Comparison of ENCODE assay signal across 7 cellular contexts in the genomic region with DNA sequence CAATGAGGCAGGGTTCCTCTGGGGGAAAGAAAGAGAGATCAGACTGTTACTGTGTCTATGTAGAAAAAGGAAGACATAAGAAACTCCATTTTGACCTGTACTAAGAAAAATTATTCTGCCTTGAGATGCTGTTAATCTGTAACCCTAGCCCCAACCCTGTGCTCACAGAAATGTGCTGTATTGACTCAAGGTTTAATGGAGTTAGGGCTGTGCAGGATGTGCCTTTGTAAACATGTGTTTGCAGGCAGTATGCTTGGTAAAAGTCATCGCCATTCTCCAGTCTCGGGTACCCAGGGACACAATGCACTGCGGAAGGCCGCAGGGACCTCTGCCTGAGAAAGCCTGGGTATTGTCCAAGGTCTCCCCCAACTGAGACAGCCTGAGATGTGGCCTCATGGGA. TPM values are rescaled to one million over a fixed set of nuclear protein-coding genes. Genes with fewer than 3 reads are reported as not detected.
DNase-seq lines count a peak whose midpoint lies in the region; ATAC-seq lines count a peak whose summit lies in the region.
"Not testable (repeated sequence)": the region's sequence is repeated elsewhere in the genome, so short reads cannot be mapped to it uniquely, and the experiment has no call there.

No MANE protein-coding gene starts in this region.

- not testable (repeated sequence) for H3K27me3 ChIP-seq in CD8-positive, alpha-beta memory T cell (ENCODE audit: insufficient read depth, low read length, poor library complexity, severe bottlenecking); HUES6 (ENCODE audit: control insufficient read depth, insufficient read depth, low read length)

- CTCF ChIA-PET in CD8-positive, alpha-beta memory T cell (lab: Charles Lee); activated naive CD4-positive, alpha-beta T cell treated with anti-CD3 and anti-CD28 coated beads for 36 hours (lab: Charles Lee): not testable (repeated sequence)

- H3K4me1 ChIP-seq in CD8-positive, alpha-beta memory T cell (ENCODE audit: insufficient read depth, low read length): peaks cover 10% of the 10 kb centered on the region
- H3K4me1 ChIP-seq in HUES6 (ENCODE audit: control insufficient read depth, insufficient read depth, low read length): peaks cover 13% of the 10 kb centered on the region

- intact Hi-C loops in activated naive CD4-positive, alpha-beta T cell treated with anti-CD3 and anti-CD28 coated beads for 36 hours (cut with micrococcal nuclease); dendritic cell treated with granulocyte-macrophage colony-stimulating factor and Interleukin-4, amounts not matched to agents 40 ng/mL and 50 ng/mL, for 4 days (cut with micrococcal nuclease): not testable (repeated sequence)

- not testable (repeated sequence) for ATAC-seq in T-helper 17 cell; naive B cell (ENCODE audit: low read depth in 2 of 2); stimulated activated effector memory CD8-positive, alpha-beta T cell treated with anti-CD3 and anti-CD28 coated beads, Interleukin-12 subunit alpha, Interleukin-12 subunit beta, amount 100 ng/mL, for 72 hours

- H3K27ac Mint-ChIP-seq in CD8-positive, alpha-beta memory T cell: peak overlapping the region in 6 of 8 donors; percentile 0 to 56 (median 37)
- H3K27ac Mint-ChIP-seq in T-helper 17 cell (peak overlapping the region; percentile 79), naive B cell (peak overlapping the region in 5 of 6 donors; percentile 33 to 90 (median 69))
- peak overlapping the region; percentile 18 for H3K27ac Mint-ChIP-seq in activated naive CD4-positive, alpha-beta T cell treated with anti-CD3 and anti-CD28 coated beads for 36 hours
- H3K27ac Mint-ChIP-seq in dendritic cell treated with granulocyte-macrophage colony-stimulating factor and Interleukin-4, amounts not matched to agents 40 ng/mL and 50 ng/mL, for 4 days: peak overlapping the region; percentile 9
- H3K27ac Mint-ChIP-seq in stimulated activated effector memory CD8-positive, alpha-beta T cell treated with anti-CD3 and anti-CD28 coated beads, Interleukin-12 subunit alpha, Interleukin-12 subunit beta, amount 100 ng/mL, for 72 hours: peak overlapping the region; percentile 32

- H3K4me3 ChIP-seq in CD8-positive, alpha-beta memory T cell (ENCODE audit: low read length); HUES6 (ENCODE audit: low read depth, low read length): not testable (repeated sequence)

- not testable (repeated sequence) for DNase-seq in CD8-positive, alpha-beta memory T cell; T-helper 17 cell; activated naive CD4-positive, alpha-beta T cell treated with anti-CD3 and anti-CD28 coated beads for 36 hours; naive B cell; stimulated activated effector memory CD8-positive, alpha-beta T cell treated with anti-CD3 and anti-CD28 coated beads, Interleukin-12 subunit alpha, Interleukin-12 subunit beta, amount 100 ng/mL, for 72 hours (ENCODE audit: low spot score in 2 of 2)

- H3K27ac ChIP-seq in CD8-positive, alpha-beta memory T cell (ENCODE audit: low read depth, low read length); HUES6 (ENCODE audit: low read depth, low read length): not testable (repeated sequence)

- peak overlapping the region; percentile 36 for H3K9ac ChIP-seq in HUES6 (ENCODE audit: low read length)

- H3K36me3 Mint-ChIP-seq in CD8-positive, alpha-beta memory T cell: peaks cover 0 to 54% (median 6%) of the 10 kb centered on the region in 3 donors
- H3K36me3 Mint-ChIP-seq in T-helper 17 cell (ENCODE audit: low read depth); naive B cell: not testable (repeated sequence)
- peaks cover 59% of the 10 kb centered on the region for H3K36me3 Mint-ChIP-seq in activated naive CD4-positive, alpha-beta T cell treated with anti-CD3 and anti-CD28 coated beads for 36 hours (ENCODE audit: low read depth)
- peaks cover 83% of the 10 kb centered on the region for H3K36me3 Mint-ChIP-seq in dendritic cell treated with granulocyte-macrophage colony-stimulating factor and Interleukin-4, amounts not matched to agents 40 ng/mL and 50 ng/mL, for 4 days (ENCODE audit: low read depth)
- H3K36me3 Mint-ChIP-seq in stimulated activated effector memory CD8-positive, alpha-beta T cell treated with anti-CD3 and anti-CD28 coated beads, Interleukin-12 subunit alpha, Interleukin-12 subunit beta, amount 100 ng/mL, for 72 hours: peaks cover 74% of the 10 kb centered on the region

- H3K4me1 Mint-ChIP-seq in CD8-positive, alpha-beta memory T cell: peaks cover 55 to 71% (median 67%) of the 10 kb centered on the region in 3 donors
- H3K4me1 Mint-ChIP-seq in T-helper 17 cell (peaks cover 50% of the 10 kb centered on the region), naive B cell (peaks cover 48 to 62% (median 56%) of the 10 kb centered on the region in 3 donors)
- H3K4me1 Mint-ChIP-seq in activated naive CD4-positive, alpha-beta T cell treated with anti-CD3 and anti-CD28 coated beads for 36 hours (ENCODE audit: low read depth): peaks cover 49% of the 10 kb centered on the region
- H3K4me1 Mint-ChIP-seq in dendritic cell treated with granulocyte-macrophage colony-stimulating factor and Interleukin-4, amounts not matched to agents 40 ng/mL and 50 ng/mL, for 4 days (ENCODE audit: low read depth): peaks cover 41% of the 10 kb centered on the region
- peaks cover 49% of the 10 kb centered on the region for H3K4me1 Mint-ChIP-seq in stimulated activated effector memory CD8-positive, alpha-beta T cell treated with anti-CD3 and anti-CD28 coated beads, Interleukin-12 subunit alpha, Interleukin-12 subunit beta, amount 100 ng/mL, for 72 hours

- not testable (repeated sequence) for H3K27me3 Mint-ChIP-seq in CD8-positive, alpha-beta memory T cell; T-helper 17 cell; activated naive CD4-positive, alpha-beta T cell treated with anti-CD3 and anti-CD28 coated beads for 36 hours (ENCODE audit: low read depth); dendritic cell treated with granulocyte-macrophage colony-stimulating factor and Interleukin-4, amounts not matched to agents 40 ng/mL and 50 ng/mL, for 4 days; naive B cell

- not testable (repeated sequence) for H3K4me3 Mint-ChIP-seq in CD8-positive, alpha-beta memory T cell; T-helper 17 cell; activated naive CD4-positive, alpha-beta T cell treated with anti-CD3 and anti-CD28 coated beads for 36 hours; dendritic cell treated with granulocyte-macrophage colony-stimulating factor and Interleukin-4, amounts not matched to agents 40 ng/mL and 50 ng/mL, for 4 days; stimulated activated effector memory CD8-positive, alpha-beta T cell treated with anti-CD3 and anti-CD28 coated beads, Interleukin-12 subunit alpha, Interleukin-12 subunit beta, amount 100 ng/mL, for 72 hours
- peak overlapping the region in 1 of 8 donors; percentile 37 for H3K4me3 Mint-ChIP-seq in naive B cell

- not testable (repeated sequence) for H3K36me3 ChIP-seq in CD8-positive, alpha-beta memory T cell (ENCODE audit: insufficient read depth, low read length)
- peaks cover 13% of the 10 kb centered on the region for H3K36me3 ChIP-seq in HUES6 (ENCODE audit: control insufficient read depth, insufficient read depth, low read length)

- H3K9me3 ChIP-seq in CD8-positive, alpha-beta memory T cell (ENCODE audit: low read length); HUES6 (ENCODE audit: control insufficient read depth, insufficient read depth, low read depth, low read length); T-helper 17 cell (ENCODE audit: control insufficient read depth, low read length, poor library complexity, severe bottlenecking): not testable (repeated sequence)

- not testable (repeated sequence) for H3K9me3 Mint-ChIP-seq in CD8-positive, alpha-beta memory T cell; activated naive CD4-positive, alpha-beta T cell treated with anti-CD3 and anti-CD28 coated beads for 36 hours; dendritic cell treated with granulocyte-macrophage colony-stimulating factor and Interleukin-4, amounts not matched to agents 40 ng/mL and 50 ng/mL, for 4 days; naive B cell; stimulated activated effector memory CD8-positive, alpha-beta T cell treated with anti-CD3 and anti-CD28 coated beads, Interleukin-12 subunit alpha, Interleukin-12 subunit beta, amount 100 ng/mL, for 72 hours

- POLR2A ChIA-PET in CD8-positive, alpha-beta memory T cell (lab: Charles Lee): not testable (repeated sequence)

RNA-seq across cellular contexts. Expression of a gene that starts 6.5 kb away (rescaled TPM):
- 10 to 100 TPM; 24.8 to 25.4 TPM for total RNA-seq in CD8-positive, alpha-beta memory T cell
- polyA plus RNA-seq in CD8-positive, alpha-beta memory T cell: 1.4 TPM
- 10 to 100 TPM; 19.0 to 23.3 TPM for total RNA-seq in T-helper 17 cell
- total RNA-seq in activated naive CD4-positive, alpha-beta T cell treated with anti-CD3 and anti-CD28 coated beads for 36 hours: 1 to 10 TPM; 8.7 to 9.2 TPM
- 1 to 10 TPM in 5 of 6 donors, not detected in 1; 1.3 to 3.0 (median 1.5) TPM for polyA plus RNA-seq in naive B cell (ENCODE audit: low read depth in 6 of 6)

RNA-seq across cellular contexts. Expression of a gene that starts 8.9 kb away (rescaled TPM):
- 10 to 100 TPM in 1 of 2 experiments, 1 to 10 TPM in 1; 7.2 to 10.6 TPM for total RNA-seq in CD8-positive, alpha-beta memory T cell
- polyA plus RNA-seq in CD8-positive, alpha-beta memory T cell: 11.3 TPM
- total RNA-seq in T-helper 17 cell: 10 to 100 TPM; 11.8 to 12.8 TPM
- 1 to 10 TPM; 3.9 to 4.4 TPM for total RNA-seq in activated naive CD4-positive, alpha-beta T cell treated with anti-CD3 and anti-CD28 coated beads for 36 hours
- polyA plus RNA-seq in naive B cell (ENCODE audit: low read depth in 6 of 6): 10 to 100 TPM in 2 of 6 donors, 1 to 10 TPM in 4; 4.1 to 15.2 (median 6.3) TPM

RNA-seq across cellular contexts. Expression of a gene that starts 26.1 kb away (rescaled TPM):
- total RNA-seq in CD8-positive, alpha-beta memory T cell: 10 to 100 TPM; 24.2 to 27.2 TPM
- polyA plus RNA-seq in CD8-positive, alpha-beta memory T cell: 4.8 TPM
- 10 to 100 TPM; 44.1 to 50.4 TPM for total RNA-seq in T-helper 17 cell
- total RNA-seq in activated naive CD4-positive, alpha-beta T cell treated with anti-CD3 and anti-CD28 coated beads for 36 hours: 10 to 100 TPM; 17.5 to 20.2 TPM
- polyA plus RNA-seq in naive B cell (ENCODE audit: low read depth in 6 of 6): 10 to 100 TPM in 1 of 6 donors, 1 to 10 TPM in 5; 4.5 to 11.1 (median 6.8) TPM

RNA-seq across cellular contexts. Expression of a gene that starts 54.1 kb away (rescaled TPM):
- total RNA-seq in CD8-positive, alpha-beta memory T cell: 10 to 100 TPM; 15.6 to 17.1 TPM
- polyA plus RNA-seq in CD8-positive, alpha-beta memory T cell: 18.6 TPM
- 10 to 100 TPM; 34.8 to 37.7 TPM for total RNA-seq in T-helper 17 cell
- total RNA-seq in activated naive CD4-positive, alpha-beta T cell treated with anti-CD3 and anti-CD28 coated beads for 36 hours: 10 to 100 TPM; 14.5 to 14.9 TPM
- 10 to 100 TPM; 17.1 to 29.8 (median 24.1) TPM for polyA plus RNA-seq in naive B cell (ENCODE audit: low read depth in 6 of 6)

Comparison
In these comparisons a context has a peak if more than half of its experiments do, and no peak if none do; other contexts are left out.
1. H3K27ac Mint-ChIP-seq: peak in every context shown above with its lines; median percentile 79 in T-helper 17 cell; 69 in naive B cell; 37 in CD8-positive, alpha-beta memory T cell; 32 in stimulated activated effector memory CD8-positive, alpha-beta T cell treated with anti-CD3 and anti-CD28 coated beads, Interleukin-12 subunit alpha, Interleukin-12 subunit beta, amount 100 ng/mL, for 72 hours; 18 in activated naive CD4-positive, alpha-beta T cell treated with anti-CD3 and anti-CD28 coated beads for 36 hours; 9 in dendritic cell treated with granulocyte-macrophage colony-stimulating factor and Interleukin-4, amounts not matched to agents 40 ng/mL and 50 ng/mL, for 4 days.